Comparison of ENCODE assay signal across 8 cellular contexts in the genomic region with DNA sequence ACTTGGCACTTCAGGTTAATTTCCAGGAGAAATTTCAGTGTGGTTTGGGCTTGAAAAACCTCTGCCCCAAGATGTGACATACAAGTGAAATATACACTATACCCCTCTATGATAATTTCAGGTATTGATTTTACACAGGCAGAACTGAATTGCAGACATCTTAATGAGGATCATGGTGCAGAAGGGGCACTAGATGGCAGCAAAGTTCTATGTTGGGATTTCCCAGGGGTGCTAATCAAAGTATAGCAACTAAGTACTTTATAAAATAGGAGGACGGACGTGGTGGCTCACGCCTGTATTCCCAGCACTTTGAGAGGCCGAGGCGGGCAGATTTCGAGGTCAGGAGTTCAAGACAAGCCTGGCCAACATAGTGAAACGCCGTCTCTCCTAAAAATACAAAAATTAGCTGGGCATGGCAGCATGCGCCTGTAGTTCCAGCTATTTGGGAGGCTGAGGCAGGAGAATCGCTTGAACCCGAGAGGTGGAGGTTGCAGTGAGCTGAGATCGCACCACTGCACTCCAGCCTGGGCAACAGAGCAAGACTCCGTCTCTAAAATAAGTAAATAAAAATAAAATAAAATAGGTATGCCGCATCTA.
DNase-seq lines count a peak whose midpoint lies in the region; ATAC-seq and TF ChIP-seq lines count a peak whose summit lies in the region.
"Not testable (repeated sequence)": the region's sequence is repeated elsewhere in the genome, so short reads cannot be mapped to it uniquely, and the experiment has no call there.

No MANE protein-coding gene starts in this region.

- H2AFZ ChIP-seq in KMS-11 (ENCODE audit: low read depth): peak overlapping the region; percentile 31; the same call in 1 of the 2 replicates
- H2AFZ ChIP-seq in OCI-LY3 (ENCODE audit: low read depth, low read length): not testable (repeated sequence)

- not testable (repeated sequence) for H3K4me1 ChIP-seq in KMS-11 (ENCODE audit: low read depth, poor library complexity, severe bottlenecking); OCI-LY3 (ENCODE audit: low read length); mucosa of descending colon (ENCODE audit: low read depth)

- DNase-seq in EL (peak; percentile 75), activated T-cell treated with anti-CD3 and anti-CD28 coated beads for 1 hour (ENCODE audit: low read depth) (peak; percentile 35), epidermal melanocyte (ENCODE audit: insufficient read length, low spot score) (peak; percentile 45), mucosa of descending colon (peak in 1 of 3 donors; percentile 60)
- peak; percentile 54 for DNase-seq in stimulated activated naive CD8-positive, alpha-beta T cell treated with anti-CD3 and anti-CD28 coated beads, Interleukin-15, Interleukin-2, amounts not matched to agents 100 U/mL and 50 U/mL, for 24 hours

- not testable (repeated sequence) for H3K9ac ChIP-seq in KMS-11; OCI-LY3 (ENCODE audit: low read length)

- intact Hi-C loops in mucosa of descending colon (cut with DNase I, micrococcal nuclease): loop anchor here in 1 of 2 donors (5.0 kb wide), 1 partner anchor 801 kb away; no protein-coding TSS in a partner anchor

- not testable (repeated sequence) for H4K20me1 ChIP-seq in KMS-11 (ENCODE audit: insufficient read depth); OCI-LY3 (ENCODE audit: insufficient read depth, low read length)

- H3K27ac ChIP-seq in KMS-11; OCI-LY3 (ENCODE audit: low read length): not testable (repeated sequence)

- H3K9me3 ChIP-seq in OCI-LY3 (ENCODE audit: insufficient read depth, low read length); mucosa of descending colon: not testable (repeated sequence)

- not testable (repeated sequence) for H3K36me3 ChIP-seq in KMS-11 (ENCODE audit: insufficient read depth); OCI-LY3 (replicated peaks; ENCODE audit: low read depth, low read length); mucosa of descending colon (ENCODE audit: low read depth)

- not testable (repeated sequence) for H3K79me2 ChIP-seq in KMS-11 (ENCODE audit: insufficient read depth, low read depth); OCI-LY3 (ENCODE audit: low read length)

- H3K27me3 ChIP-seq in KMS-11 (ENCODE audit: insufficient read depth, low read depth): not testable (repeated sequence)
- H3K27me3 ChIP-seq in OCI-LY3 (ENCODE audit: low read depth, low read length): peaks cover 63% of the 10 kb centered on the region

- not testable (repeated sequence) for H3K4me3 ChIP-seq in KMS-11 (IDR thresholded peaks at IDR 0.05; ENCODE audit: insufficient read depth, low read depth, low read length); OCI-LY3 (ENCODE audit: low read length); mucosa of descending colon

- not testable (repeated sequence) for H3K4me2 ChIP-seq in KMS-11; OCI-LY3 (ENCODE audit: low read length)

- peak; percentile 58; the same call in 1 of the 2 replicates for TF ChIP-seq CTCF in KMS-11 (conservative IDR thresholded peaks at IDR 0.05; ENCODE audit: low read depth, low read length)
- TF ChIP-seq CTCF in OCI-LY3 (IDR thresholded peaks at IDR 0.05; ENCODE audit: low read depth, low read length): peak; percentile 76
- TF ChIP-seq CTCF in mucosa of descending colon (IDR thresholded peaks at IDR 0.05): peak; percentile 23

- ATAC-seq in GM21825 (IDR thresholded peaks at IDR 0.05; ENCODE audit: unreplicated experiment): peak; percentile 85
- peak; percentile 64 for ATAC-seq in mucosa of descending colon
- ATAC-seq in stimulated activated naive CD8-positive, alpha-beta T cell treated with anti-CD3 and anti-CD28 coated beads, Interleukin-15, Interleukin-2, amounts not matched to agents 100 U/mL and 50 U/mL, for 24 hours: peak; percentile 86

Comparison
In these comparisons a context has a peak if more than half of its experiments do, and no peak if none do; other contexts are left out.
1. CTCF ChIP-seq: peak in every context shown above with its lines; median percentile 76 in OCI-LY3; 58 in KMS-11; 23 in mucosa of descending colon.